In the genomic region with DNA sequence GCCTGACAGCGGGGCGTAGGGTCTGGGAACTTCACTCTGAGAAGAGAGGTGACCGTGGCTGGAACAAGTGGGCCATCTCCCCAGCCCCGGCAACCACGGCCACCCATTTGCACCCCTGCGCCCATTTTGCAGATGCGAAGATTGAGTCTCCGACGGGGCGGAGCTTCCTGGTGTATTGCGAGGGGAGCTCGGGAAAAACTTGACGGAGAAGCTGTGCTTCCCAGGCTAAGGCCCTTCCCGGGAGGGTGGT, we compare ENCODE assay signal across 8 cellular contexts. TPM values are rescaled to one million over a fixed set of nuclear protein-coding genes. Genes with fewer than 3 reads are reported as not detected.
DNase-seq lines count a peak whose midpoint lies in the region; ATAC-seq, FAIRE-seq and TF ChIP-seq lines count a peak whose summit lies in the region.

No MANE protein-coding gene starts in this region.

- no peak for FAIRE-seq in HepG2 (lab: Jason Lieb, UNC)

- H3K27ac ChIP-seq in HepG2 (ENCODE audit: extremely low read length, insufficient read depth, low read length), result peak overlapping the region; percentile 98

- intact Hi-C loops in HepG2 (cut with micrococcal nuclease; ENCODE audit: unreplicated experiment), result loop anchor here (5.0 kb wide), 4 partner anchors 39 to 629 kb away; partner anchors contain the start of genes NCOA5 and PCIF1

- H3K27ac Mint-ChIP-seq in activated CD8-positive, alpha-beta memory T cell treated with anti-CD3 and anti-CD28 coated beads, Interleukin-2, amount 10 ng/mL, durations not matched to agents 7 days and 5 days, result peak overlapping the region; percentile 99
- no peak overlapping the region for H3K27ac Mint-ChIP-seq in activated naive CD4-positive, alpha-beta T cell treated with anti-CD3 and anti-CD28 coated beads, Interleukin-2, amount 50 U/mL, for 24 hours
- H3K27ac Mint-ChIP-seq in type B pancreatic cell, result peak overlapping the region; percentile 100

- no peak for DNase-seq in activated CD8-positive, alpha-beta memory T cell treated with anti-CD3 and anti-CD28 coated beads, Interleukin-2, amount 10 ng/mL, durations not matched to agents 7 days and 5 days
- DNase-seq in activated CD8-positive, alpha-beta memory T cell treated with anti-CD3 and anti-CD28 coated beads, Interleukin-2, amount 50 U/mL, for 48 hours, result no peak
- DNase-seq in HepG2 (ENCODE audit: low spot score) (no peak), type B pancreatic cell (ENCODE audit: extremely low spot score, unreplicated experiment) (no peak), kidney tubule cell (ENCODE audit: low spot score) (no peak), C1 segment of cervical spinal cord (lab: John Stamatoyannopoulos, UW) (no peak)

- H3K27me3 ChIP-seq in HepG2 (ENCODE audit: control insufficient read depth in 1 of 2, insufficient read depth in 2 of 2, low read length in 2 of 2), result peaks cover 0 to 7% of the 10 kb centered on the region in 2 experiments; a peak in 1 of 5 replicates

- no peak overlapping the region for H2AFZ ChIP-seq in HepG2 (ENCODE audit: low read length)

- 0% methylated on average over 11 of the region's 14 CpGs for WGBS in HepG2 (ENCODE audit: low lambda C conversion rate)

- peaks cover 18 to 27% of the 10 kb centered on the region in 2 experiments for H3K36me3 ChIP-seq in HepG2 (replicated peaks in 1 of 2; ENCODE audit: control insufficient read depth in 1 of 2, insufficient read depth in 2 of 2, low read length in 2 of 2)

- no peak for TF ChIP-seq EP300 in HepG2 (IDR thresholded peaks at IDR 0.05; ENCODE audit: low read depth in 2 of 2, low read length in 2 of 2)
- peak; percentile 39; the same call in 1 of the 2 replicates for TF ChIP-seq EP300 in HepG2 (CRISPR knock-in tag; IDR thresholded peaks at IDR 0.05; ENCODE audit: borderline replicate concordance)

- H3K27me3 Mint-ChIP-seq in activated CD8-positive, alpha-beta memory T cell treated with anti-CD3 and anti-CD28 coated beads, Interleukin-2, amount 10 ng/mL, durations not matched to agents 7 days and 5 days, result no peaks in the 10 kb centered on the region
- no peaks in the 10 kb centered on the region for H3K27me3 Mint-ChIP-seq in activated naive CD4-positive, alpha-beta T cell treated with anti-CD3 and anti-CD28 coated beads, Interleukin-2, amount 50 U/mL, for 24 hours
- H3K27me3 Mint-ChIP-seq in type B pancreatic cell, result peaks cover 12% of the 10 kb centered on the region

- peaks cover 26% of the 10 kb centered on the region for H3K4me1 ChIP-seq in HepG2 (ENCODE audit: insufficient read depth, low read length)

- peaks cover 6% of the 10 kb centered on the region for H3K79me2 ChIP-seq in HepG2 (ENCODE audit: insufficient read depth, low read length)

- H3K4me3 ChIP-seq in HepG2 (replicated peaks in 1 of 3; ENCODE audit: insufficient read depth in 1 of 3, low read depth in 2 of 3, low read length in 3 of 3), result peak overlapping the region; percentile 82 to 97 (median 96)

- CTCF ChIA-PET in activated CD8-positive, alpha-beta memory T cell treated with anti-CD3 and anti-CD28 coated beads, Interleukin-2, amount 10 ng/mL, durations not matched to agents 7 days and 5 days (lab: Charles Lee), result interaction anchor here (0.6 to 13.4 kb wide), 26 partner anchors 11 to 435 kb away, joined by 3 to 117 read pairs (median 6); partner anchors contain the start of genes ACOT8, CTSA, DNTTIP1 and ELMO2
- CTCF ChIA-PET in HepG2 (lab: Yijun Ruan, JAX; ENCODE audit: low intra/inter-chr PET ratio, low total read pairs), result interaction anchor here (0.9 to 1.1 kb wide), 2 partner anchors 43 to 81 kb away, joined by 3 read pairs; no protein-coding TSS in a partner anchor

- POLR2A ChIA-PET in HepG2 (lab: Yijun Ruan, JAX), result interaction anchor here (0.9 to 4.9 kb wide), 13 partner anchors 13 to 393 kb away, joined by 4 to 67 read pairs (median 9); partner anchors contain the start of genes CTSA, DNTTIP1, NEURL2 and PCIF1

- TF ChIP-seq CTCF in HepG2 (CRISPR knock-in tag; IDR thresholded peaks at IDR 0.05) (no peak), type B pancreatic cell (conservative IDR thresholded peaks at IDR 0.05) (no peak)

- peaks cover 22% of the 10 kb centered on the region for H3K4me1 Mint-ChIP-seq in activated CD8-positive, alpha-beta memory T cell treated with anti-CD3 and anti-CD28 coated beads, Interleukin-2, amount 10 ng/mL, durations not matched to agents 7 days and 5 days
- H3K4me1 Mint-ChIP-seq in activated naive CD4-positive, alpha-beta T cell treated with anti-CD3 and anti-CD28 coated beads, Interleukin-2, amount 50 U/mL, for 24 hours, result peaks cover 23% of the 10 kb centered on the region
- H3K4me1 Mint-ChIP-seq in type B pancreatic cell (ENCODE audit: unreplicated experiment), result peaks cover 13% of the 10 kb centered on the region

- BruUV-seq in HepG2 (replicated peaks; lab: Mats Ljungman, UMichigan), result no TSS peak

- no peaks in the 10 kb centered on the region for H3K9me3 Mint-ChIP-seq in activated CD8-positive, alpha-beta memory T cell treated with anti-CD3 and anti-CD28 coated beads, Interleukin-2, amount 10 ng/mL, durations not matched to agents 7 days and 5 days (ENCODE audit: low read depth)
- H3K9me3 Mint-ChIP-seq in activated naive CD4-positive, alpha-beta T cell treated with anti-CD3 and anti-CD28 coated beads, Interleukin-2, amount 50 U/mL, for 24 hours, result no peaks in the 10 kb centered on the region
- H3K9me3 Mint-ChIP-seq in type B pancreatic cell, result peaks cover 4% of the 10 kb centered on the region

- H3K36me3 Mint-ChIP-seq in activated CD8-positive, alpha-beta memory T cell treated with anti-CD3 and anti-CD28 coated beads, Interleukin-2, amount 10 ng/mL, durations not matched to agents 7 days and 5 days, result peaks cover 11% of the 10 kb centered on the region
- H3K36me3 Mint-ChIP-seq in activated naive CD4-positive, alpha-beta T cell treated with anti-CD3 and anti-CD28 coated beads, Interleukin-2, amount 50 U/mL, for 24 hours, result peaks cover 7% of the 10 kb centered on the region
- peaks cover 4% of the 10 kb centered on the region for H3K36me3 Mint-ChIP-seq in type B pancreatic cell

- peak; percentile 7 for ATAC-seq in activated CD8-positive, alpha-beta memory T cell treated with anti-CD3 and anti-CD28 coated beads, Interleukin-2, amount 10 ng/mL, durations not matched to agents 7 days and 5 days
- ATAC-seq in HG03159 (IDR thresholded peaks at IDR 0.05; ENCODE audit: unreplicated experiment), result peak; percentile 6
- no peak for ATAC-seq in HepG2

- H3K9me3 ChIP-seq in HepG2 (ENCODE audit: low read length), result no peaks in the 10 kb centered on the region

- TF ChIP-seq RAD21 in HepG2 (CRISPR knock-in tag; IDR thresholded peaks at IDR 0.05), result no peak

- in situ Hi-C loops in HepG2 (cut with HindIII; ENCODE audit: extremely low pct_ligation_motif_present, low pct_unique_long_range_greater_than_20kb), result no loop called here

- no peak for TF ChIP-seq POLR2A in HepG2 (IDR thresholded peaks at IDR 0.05; ENCODE audit: insufficient read depth in 1 of 2, low read depth in 2 of 2, low read length in 2 of 2)

- H3K9ac ChIP-seq in HepG2 (ENCODE audit: insufficient read depth, low read depth, low read length), result peak overlapping the region; percentile 99

- H3K4me2 ChIP-seq in HepG2 (ENCODE audit: low read depth, low read length), result peak overlapping the region; percentile 89

- H4K20me1 ChIP-seq in HepG2 (ENCODE audit: insufficient read depth, low read length), result 0 out of 2 replicates have a peak, but pooled peaks cover 2% of the 10 kb centered on the region

- H3K4me3 Mint-ChIP-seq in activated CD8-positive, alpha-beta memory T cell treated with anti-CD3 and anti-CD28 coated beads, Interleukin-2, amount 10 ng/mL, durations not matched to agents 7 days and 5 days, result peak overlapping the region; percentile 82
- H3K4me3 Mint-ChIP-seq in activated naive CD4-positive, alpha-beta T cell treated with anti-CD3 and anti-CD28 coated beads, Interleukin-2, amount 50 U/mL, for 24 hours, result peak overlapping the region; percentile 94
- H3K4me3 Mint-ChIP-seq in type B pancreatic cell, result peak overlapping the region; percentile 89

RNA-seq across cellular contexts. Expression of gene ZNF335, which starts 0.7 kb away (rescaled TPM):
- total RNA-seq in activated CD8-positive, alpha-beta memory T cell treated with anti-CD3 and anti-CD28 coated beads, Interleukin-2, amount 10 ng/mL, durations not matched to agents 7 days and 5 days, result 10 to 100 TPM; 39.4 to 40.6 TPM
- total RNA-seq in HepG2 (2016; rRNA removed; fragmentation: Illumina TruSeq; extraction: Trizol) (6.0 and 13.7 TPM in 2 replicates), type B pancreatic cell (ENCODE audit: low replicate concordance) (19.9 and 23.6 TPM in 2 replicates)
- 4.5 and 4.7 TPM in 2 replicates for total RNA-seq in HepG2 (2016; cell fraction: cytosol; rRNA removed; fragmentation: Illumina TruSeq; extraction: Trizol; ENCODE audit: low read depth)
- 5.0 and 12.7 TPM in 2 replicates for total RNA-seq in HepG2 (2016; cell fraction: insoluble cytoplasmic fraction; rRNA removed; fragmentation: Illumina TruSeq; extraction: Trizol)
- total RNA-seq in HepG2 (2016; cell fraction: membrane; rRNA removed; fragmentation: Illumina TruSeq; extraction: Trizol), result 6.7 and 7.0 TPM in 2 replicates
- 18.8 and 22.0 TPM in 2 replicates for total RNA-seq in HepG2 (2016; cell fraction: nucleus; rRNA removed; fragmentation: Illumina TruSeq; extraction: Trizol)
- polyA plus RNA-seq in HepG2 (2011; rRNA removed), result 9.7 and 12.3 TPM in 2 replicates
- polyA plus RNA-seq in HepG2 (2011; cell fraction: cytosol; rRNA removed), result 3.3 and 4.6 TPM in 2 replicates
- 62.4 and 81.3 TPM in 2 replicates for polyA plus RNA-seq in HepG2 (2011; cell fraction: nucleus; rRNA removed)
- polyA plus RNA-seq in HepG2 (2012), result 5.7 and 8.0 TPM in 2 replicates
- polyA plus RNA-seq in HepG2 (2016; cell fraction: cytosol; fragmentation: Illumina TruSeq; extraction: Trizol; ENCODE audit: low read depth), result 1.5 TPM in 2 replicates
- 5.1 and 7.0 TPM in 2 replicates for polyA plus RNA-seq in HepG2 (2016; cell fraction: insoluble cytoplasmic fraction; fragmentation: Illumina TruSeq; extraction: Trizol; ENCODE audit: low read depth)
- 2.9 and 3.1 TPM in 2 replicates for polyA plus RNA-seq in HepG2 (2016; cell fraction: membrane; fragmentation: Illumina TruSeq; extraction: Trizol; ENCODE audit: low read depth)
- polyA plus RNA-seq in HepG2 (2016; cell fraction: nucleus; fragmentation: Illumina TruSeq; extraction: Trizol; ENCODE audit: insufficient read depth, low read depth), result 40.5 and 45.7 TPM in 2 replicates
- polyA minus RNA-seq in HepG2 (2011; rRNA and poly(A)+ RNA removed; ENCODE audit: low replicate concordance), result 32.3 and 35.8 TPM in 2 replicates
- polyA minus RNA-seq in HepG2 (2011; cell fraction: cytosol; rRNA and poly(A)+ RNA removed), result 3.4 and 4.0 TPM in 2 replicates
- polyA minus RNA-seq in HepG2 (2011; cell fraction: nucleus; rRNA and poly(A)+ RNA removed), result 42.4 and 45.0 TPM in 2 replicates

RNA-seq across cellular contexts. Expression of gene PCIF1, which starts 36.9 kb away (rescaled TPM):
- 10 to 100 TPM; 41.6 to 52.3 TPM for total RNA-seq in activated CD8-positive, alpha-beta memory T cell treated with anti-CD3 and anti-CD28 coated beads, Interleukin-2, amount 10 ng/mL, durations not matched to agents 7 days and 5 days
- total RNA-seq in HepG2 (2016; rRNA removed; fragmentation: Illumina TruSeq; extraction: Trizol) (18.5 and 20.9 TPM in 2 replicates), type B pancreatic cell (ENCODE audit: low replicate concordance) (35.0 and 37.6 TPM in 2 replicates)
- 30.2 and 42.6 TPM in 2 replicates for total RNA-seq in HepG2 (2016; cell fraction: cytosol; rRNA removed; fragmentation: Illumina TruSeq; extraction: Trizol; ENCODE audit: low read depth)
- 17.6 and 21.4 TPM in 2 replicates for total RNA-seq in HepG2 (2016; cell fraction: insoluble cytoplasmic fraction; rRNA removed; fragmentation: Illumina TruSeq; extraction: Trizol)
- total RNA-seq in HepG2 (2016; cell fraction: membrane; rRNA removed; fragmentation: Illumina TruSeq; extraction: Trizol), result 35.4 and 44.6 TPM in 2 replicates
- 19.3 and 21.9 TPM in 2 replicates for total RNA-seq in HepG2 (2016; cell fraction: nucleus; rRNA removed; fragmentation: Illumina TruSeq; extraction: Trizol)
- 21.6 and 24.4 TPM in 2 replicates for polyA plus RNA-seq in HepG2 (2011; rRNA removed)
- polyA plus RNA-seq in HepG2 (2011; cell fraction: cytosol; rRNA removed), result 19.5 and 26.1 TPM in 2 replicates
- polyA plus RNA-seq in HepG2 (2011; cell fraction: nucleus; rRNA removed), result 38.0 and 44.1 TPM in 2 replicates
- polyA plus RNA-seq in HepG2 (2012), result 22.9 and 30.3 TPM in 2 replicates
- 41.4 and 54.3 TPM in 2 replicates for polyA plus RNA-seq in HepG2 (2016; cell fraction: cytosol; fragmentation: Illumina TruSeq; extraction: Trizol; ENCODE audit: low read depth)
- 27.4 and 35.6 TPM in 2 replicates for polyA plus RNA-seq in HepG2 (2016; cell fraction: insoluble cytoplasmic fraction; fragmentation: Illumina TruSeq; extraction: Trizol; ENCODE audit: low read depth)
- 51.1 and 55.4 TPM in 2 replicates for polyA plus RNA-seq in HepG2 (2016; cell fraction: membrane; fragmentation: Illumina TruSeq; extraction: Trizol; ENCODE audit: low read depth)
- polyA plus RNA-seq in HepG2 (2016; cell fraction: nucleus; fragmentation: Illumina TruSeq; extraction: Trizol; ENCODE audit: insufficient read depth, low read depth), result 35.5 and 37.2 TPM in 2 replicates
- 40.1 and 74.5 TPM in 2 replicates for polyA minus RNA-seq in HepG2 (2011; rRNA and poly(A)+ RNA removed; ENCODE audit: low replicate concordance)
- 19.4 and 24.4 TPM in 2 replicates for polyA minus RNA-seq in HepG2 (2011; cell fraction: cytosol; rRNA and poly(A)+ RNA removed)
- polyA minus RNA-seq in HepG2 (2011; cell fraction: nucleus; rRNA and poly(A)+ RNA removed), result 55.2 and 63.6 TPM in 2 replicates

RNA-seq across cellular contexts. Expression of gene MMP9, which starts 37.4 kb away (rescaled TPM):
- total RNA-seq in activated CD8-positive, alpha-beta memory T cell treated with anti-CD3 and anti-CD28 coated beads, Interleukin-2, amount 10 ng/mL, durations not matched to agents 7 days and 5 days, result under 1 TPM in 1 of 2 experiments, not detected in 1; 0.30 TPM
- total RNA-seq in HepG2 (2016; rRNA removed; fragmentation: Illumina TruSeq; extraction: Trizol) (not detected in 2 replicates), type B pancreatic cell (ENCODE audit: low replicate concordance) (0.53 TPM in 1 of 2 replicates, not detected in the other)
- not detected in 2 replicates for total RNA-seq in HepG2 (2016; cell fraction: cytosol; rRNA removed; fragmentation: Illumina TruSeq; extraction: Trizol; ENCODE audit: low read depth)
- 0.06 TPM in 1 of 2 replicates, not detected in the other for total RNA-seq in HepG2 (2016; cell fraction: insoluble cytoplasmic fraction; rRNA removed; fragmentation: Illumina TruSeq; extraction: Trizol)
- total RNA-seq in HepG2 (2016; cell fraction: membrane; rRNA removed; fragmentation: Illumina TruSeq; extraction: Trizol), result not detected in 2 replicates
- not detected in 2 replicates for total RNA-seq in HepG2 (2016; cell fraction: nucleus; rRNA removed; fragmentation: Illumina TruSeq; extraction: Trizol)
- polyA plus RNA-seq in HepG2 (2011; rRNA removed), result 0.03 TPM in 1 of 2 replicates, not detected in the other
- polyA plus RNA-seq in HepG2 (2011; cell fraction: cytosol; rRNA removed), result 0.04 TPM in 1 of 2 replicates, not detected in the other
- polyA plus RNA-seq in HepG2 (2011; cell fraction: nucleus; rRNA removed), result not detected in 2 replicates
- polyA plus RNA-seq in HepG2 (2012), result not detected in 2 replicates
- not detected in 2 replicates for polyA plus RNA-seq in HepG2 (2016; cell fraction: cytosol; fragmentation: Illumina TruSeq; extraction: Trizol; ENCODE audit: low read depth)
- polyA plus RNA-seq in HepG2 (2016; cell fraction: insoluble cytoplasmic fraction; fragmentation: Illumina TruSeq; extraction: Trizol; ENCODE audit: low read depth), result not detected in 2 replicates
- polyA plus RNA-seq in HepG2 (2016; cell fraction: membrane; fragmentation: Illumina TruSeq; extraction: Trizol; ENCODE audit: low read depth), result not detected in 2 replicates
- not detected in 2 replicates for polyA plus RNA-seq in HepG2 (2016; cell fraction: nucleus; fragmentation: Illumina TruSeq; extraction: Trizol; ENCODE audit: insufficient read depth, low read depth)
- not detected in 2 replicates for polyA minus RNA-seq in HepG2 (2011; rRNA and poly(A)+ RNA removed; ENCODE audit: low replicate concordance)
- not detected in 2 replicates for polyA minus RNA-seq in HepG2 (2011; cell fraction: cytosol; rRNA and poly(A)+ RNA removed)
- not detected in 2 replicates for polyA minus RNA-seq in HepG2 (2011; cell fraction: nucleus; rRNA and poly(A)+ RNA removed)

RNA-seq across cellular contexts. Expression of gene SLC12A5, which starts 57.7 kb away (rescaled TPM):
- total RNA-seq in activated CD8-positive, alpha-beta memory T cell treated with anti-CD3 and anti-CD28 coated beads, Interleukin-2, amount 10 ng/mL, durations not matched to agents 7 days and 5 days, result 1 to 10 TPM; 1.7 to 2.0 TPM
- total RNA-seq in HepG2 (2016; rRNA removed; fragmentation: Illumina TruSeq; extraction: Trizol), result 5.3 and 5.4 TPM in 2 replicates
- total RNA-seq in HepG2 (2016; cell fraction: cytosol; rRNA removed; fragmentation: Illumina TruSeq; extraction: Trizol; ENCODE audit: low read depth), result 2.8 and 4.0 TPM in 2 replicates
- 4.2 and 4.4 TPM in 2 replicates for total RNA-seq in HepG2 (2016; cell fraction: insoluble cytoplasmic fraction; rRNA removed; fragmentation: Illumina TruSeq; extraction: Trizol)
- 3.5 and 4.1 TPM in 2 replicates for total RNA-seq in HepG2 (2016; cell fraction: membrane; rRNA removed; fragmentation: Illumina TruSeq; extraction: Trizol)
- total RNA-seq in HepG2 (2016; cell fraction: nucleus; rRNA removed; fragmentation: Illumina TruSeq; extraction: Trizol), result 3.0 and 3.9 TPM in 2 replicates
- 4.3 and 5.6 TPM in 2 replicates for polyA plus RNA-seq in HepG2 (2011; rRNA removed)
- polyA plus RNA-seq in HepG2 (2011; cell fraction: cytosol; rRNA removed), result 4.5 and 6.3 TPM in 2 replicates
- polyA plus RNA-seq in HepG2 (2011; cell fraction: nucleus; rRNA removed), result 6.0 and 6.2 TPM in 2 replicates
- polyA plus RNA-seq in HepG2 (2012), result 12.9 and 15.9 TPM in 2 replicates
- polyA plus RNA-seq in HepG2 (2016; cell fraction: cytosol; fragmentation: Illumina TruSeq; extraction: Trizol; ENCODE audit: low read depth), result 27.8 and 30.6 TPM in 2 replicates
- 18.0 and 19.7 TPM in 2 replicates for polyA plus RNA-seq in HepG2 (2016; cell fraction: insoluble cytoplasmic fraction; fragmentation: Illumina TruSeq; extraction: Trizol; ENCODE audit: low read depth)
- polyA plus RNA-seq in HepG2 (2016; cell fraction: membrane; fragmentation: Illumina TruSeq; extraction: Trizol; ENCODE audit: low read depth), result 33.5 and 42.8 TPM in 2 replicates
- polyA plus RNA-seq in HepG2 (2016; cell fraction: nucleus; fragmentation: Illumina TruSeq; extraction: Trizol; ENCODE audit: insufficient read depth, low read depth), result 14.1 and 18.5 TPM in 2 replicates
- 2.3 and 2.5 TPM in 2 replicates for polyA minus RNA-seq in HepG2 (2011; rRNA and poly(A)+ RNA removed; ENCODE audit: low replicate concordance)
- polyA minus RNA-seq in HepG2 (2011; cell fraction: cytosol; rRNA and poly(A)+ RNA removed), result 1.7 and 1.8 TPM in 2 replicates
- 3.5 and 3.7 TPM in 2 replicates for polyA minus RNA-seq in HepG2 (2011; cell fraction: nucleus; rRNA and poly(A)+ RNA removed)
- 3.1 and 5.1 TPM in 2 replicates for total RNA-seq in type B pancreatic cell (ENCODE audit: low replicate concordance)

RNA-seq across cellular contexts. Expression of gene PLTP, which starts 59.4 kb away (rescaled TPM):
- 1 to 10 TPM; 3.2 to 3.3 TPM for total RNA-seq in activated CD8-positive, alpha-beta memory T cell treated with anti-CD3 and anti-CD28 coated beads, Interleukin-2, amount 10 ng/mL, durations not matched to agents 7 days and 5 days
- total RNA-seq in HepG2 (2016; rRNA removed; fragmentation: Illumina TruSeq; extraction: Trizol) (7.0 and 16.9 TPM in 2 replicates), type B pancreatic cell (ENCODE audit: low replicate concordance) (40.7 and 96.5 TPM in 2 replicates)
- 3.6 and 5.4 TPM in 2 replicates for total RNA-seq in HepG2 (2016; cell fraction: cytosol; rRNA removed; fragmentation: Illumina TruSeq; extraction: Trizol; ENCODE audit: low read depth)
- total RNA-seq in HepG2 (2016; cell fraction: insoluble cytoplasmic fraction; rRNA removed; fragmentation: Illumina TruSeq; extraction: Trizol), result 5.7 and 18.2 TPM in 2 replicates
- total RNA-seq in HepG2 (2016; cell fraction: membrane; rRNA removed; fragmentation: Illumina TruSeq; extraction: Trizol), result 6.1 and 6.9 TPM in 2 replicates
- total RNA-seq in HepG2 (2016; cell fraction: nucleus; rRNA removed; fragmentation: Illumina TruSeq; extraction: Trizol), result 18.3 and 22.2 TPM in 2 replicates
- polyA plus RNA-seq in HepG2 (2011; rRNA removed), result 28.6 and 30.7 TPM in 2 replicates
- 26.4 and 36.2 TPM in 2 replicates for polyA plus RNA-seq in HepG2 (2011; cell fraction: cytosol; rRNA removed)
- 25.4 and 33.0 TPM in 2 replicates for polyA plus RNA-seq in HepG2 (2011; cell fraction: nucleus; rRNA removed)
- 13.5 and 20.7 TPM in 2 replicates for polyA plus RNA-seq in HepG2 (2012)
- 6.3 and 6.9 TPM in 2 replicates for polyA plus RNA-seq in HepG2 (2016; cell fraction: cytosol; fragmentation: Illumina TruSeq; extraction: Trizol; ENCODE audit: low read depth)
- 7.2 and 10.5 TPM in 2 replicates for polyA plus RNA-seq in HepG2 (2016; cell fraction: insoluble cytoplasmic fraction; fragmentation: Illumina TruSeq; extraction: Trizol; ENCODE audit: low read depth)
- polyA plus RNA-seq in HepG2 (2016; cell fraction: membrane; fragmentation: Illumina TruSeq; extraction: Trizol; ENCODE audit: low read depth), result 7.7 and 8.9 TPM in 2 replicates
- polyA plus RNA-seq in HepG2 (2016; cell fraction: nucleus; fragmentation: Illumina TruSeq; extraction: Trizol; ENCODE audit: insufficient read depth, low read depth), result 31.7 and 37.7 TPM in 2 replicates
- polyA minus RNA-seq in HepG2 (2011; rRNA and poly(A)+ RNA removed; ENCODE audit: low replicate concordance), result 3.3 and 51.4 TPM in 2 replicates
- 17.1 and 20.1 TPM in 2 replicates for polyA minus RNA-seq in HepG2 (2011; cell fraction: cytosol; rRNA and poly(A)+ RNA removed)
- polyA minus RNA-seq in HepG2 (2011; cell fraction: nucleus; rRNA and poly(A)+ RNA removed), result 8.1 and 10.7 TPM in 2 replicates
